8 cellular contexts compared by ENCODE assay signal in the genomic region with DNA sequence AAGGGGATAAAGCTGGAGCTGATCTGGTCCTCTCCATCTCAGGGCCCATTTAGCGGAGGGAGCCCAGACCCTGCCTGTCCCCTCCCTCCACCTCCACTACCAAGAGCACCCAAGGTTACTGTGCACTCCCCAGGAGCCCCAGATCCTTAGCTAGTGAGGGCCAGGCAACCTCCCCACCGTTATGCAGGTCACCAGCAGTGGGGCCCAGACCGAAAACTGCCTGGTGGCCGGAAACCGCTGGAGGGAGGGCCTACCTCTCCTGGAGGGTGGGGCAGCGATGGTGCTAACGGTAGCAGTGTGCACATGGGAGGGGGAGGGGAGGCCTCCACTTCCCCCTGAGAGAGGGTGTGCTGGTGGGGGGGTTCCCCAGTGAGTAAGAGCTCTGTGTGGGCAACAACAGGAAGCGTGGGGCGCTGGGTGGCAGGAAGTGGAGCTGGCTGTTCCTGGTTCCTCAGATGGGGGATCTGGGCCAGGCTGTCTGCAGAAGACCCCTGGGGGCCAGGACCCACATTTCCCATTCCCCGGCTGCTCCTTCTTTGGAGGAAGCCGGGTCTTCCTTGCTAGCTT. TPM values are rescaled to one million over a fixed set of nuclear protein-coding genes. Genes with fewer than 3 reads are reported as not detected.
DNase-seq lines count a peak whose midpoint lies in the region; ATAC-seq and TF ChIP-seq lines count a peak whose summit lies in the region.

No MANE protein-coding gene starts in this region.

- H3K27ac ChIP-seq in lung (ENCODE audit: low read depth in 1 of 2, low read length in 1 of 2) = peak overlapping the region in 1 of 2 donors; percentile 77

- ATAC-seq in GM18511 (IDR thresholded peaks at IDR 0.05; ENCODE audit: unreplicated experiment) = peak; percentile 50
- peak; percentile 37 for ATAC-seq in HG03095 (IDR thresholded peaks at IDR 0.05; ENCODE audit: unreplicated experiment)
- ATAC-seq in lung (ENCODE audit: insufficient read depth, low FRiP score) = peak; percentile 51

- peaks cover 0 to 9% of the 10 kb centered on the region in 2 donors for H3K4me1 ChIP-seq in lung (ENCODE audit: control insufficient read depth in 2 of 2, insufficient read depth in 2 of 2, low read length in 2 of 2)

- no peak overlapping the region for H3K4me3 ChIP-seq in lung

- DNase-seq in T follicular helper cell (ENCODE audit: low read depth) (peak; percentile 87), lung (ENCODE audit: low spot score) (peak; percentile 80), amniotic stem cell (lab: John Stamatoyannopoulos, UW) (no peak), NCI-H1436 treated with DMSO at 0.1 percent for 48 hours (lab: John Stamatoyannopoulos, UW) (no peak)
- peak; percentile 82 for DNase-seq in activated naive CD8-positive, alpha-beta T cell treated with anti-CD3 and anti-CD28 coated beads, Interleukin-2, amount 50 U/mL, for 16 hours (ENCODE audit: low read depth, low spot score)
- peak; percentile 97 for DNase-seq in stimulated activated CD8-positive, alpha-beta memory T cell treated with anti-CD3 and anti-CD28 coated beads, Interleukin-4, amount 100 ng/mL, for 48 hours

- TF ChIP-seq CTCF in lung (IDR thresholded peaks at IDR 0.05; ENCODE audit: control extremely low read depth, extremely low read depth) = no peak

- no peaks in the 10 kb centered on the region for H3K9me3 ChIP-seq in lung (ENCODE audit: control insufficient read depth in 2 of 2, insufficient read depth in 1 of 2, low read length in 1 of 2)

- H3K36me3 ChIP-seq in lung (ENCODE audit: control insufficient read depth in 2 of 2, insufficient read depth in 2 of 2, low read length in 2 of 2) = no peaks in the 10 kb centered on the region

- WGBS in lung, 2 donors = 22 to 45% methylated on average over 11 of the region's 11 CpGs

- no peaks in the 10 kb centered on the region for H3K27me3 ChIP-seq in lung (ENCODE audit: control insufficient read depth, insufficient read depth)

RNA-seq across cellular contexts. Expression of a gene that starts 4.4 kb away (rescaled TPM):
- total RNA-seq in lung = 10 to 100 TPM; 25.0 to 83.7 TPM
- polyA plus RNA-seq in lung = 100 to 1,000 TPM in 1 of 2 donors, 10 to 100 TPM in 1; 29.5 to 135 TPM

RNA-seq across cellular contexts. Expression of a gene that starts 35.8 kb away (rescaled TPM):
- under 1 TPM in 1 of 2 donors, not detected in 1; 0.21 TPM for total RNA-seq in lung
- under 1 TPM; 0.08 to 0.40 TPM for polyA plus RNA-seq in lung

Comparison
In these comparisons a context has a peak if more than half of its experiments do, and no peak if none do; other contexts are left out.
1. DNase-seq: peak in T follicular helper cell (single experiment), activated naive CD8-positive, alpha-beta T cell treated with anti-CD3 and anti-CD28 coated beads, Interleukin-2, amount 50 U/mL, for 16 hours (single experiment), lung (single experiment) and stimulated activated CD8-positive, alpha-beta memory T cell treated with anti-CD3 and anti-CD28 coated beads, Interleukin-4, amount 100 ng/mL, for 48 hours (single experiment); none in amniotic stem cell (single experiment) and NCI-H1436 treated with DMSO at 0.1 percent for 48 hours (single experiment).
2. Peak in every context shown above with its lines, with median percentiles within 50 percentile points of each other: ATAC-seq.